In the genomic region with DNA sequence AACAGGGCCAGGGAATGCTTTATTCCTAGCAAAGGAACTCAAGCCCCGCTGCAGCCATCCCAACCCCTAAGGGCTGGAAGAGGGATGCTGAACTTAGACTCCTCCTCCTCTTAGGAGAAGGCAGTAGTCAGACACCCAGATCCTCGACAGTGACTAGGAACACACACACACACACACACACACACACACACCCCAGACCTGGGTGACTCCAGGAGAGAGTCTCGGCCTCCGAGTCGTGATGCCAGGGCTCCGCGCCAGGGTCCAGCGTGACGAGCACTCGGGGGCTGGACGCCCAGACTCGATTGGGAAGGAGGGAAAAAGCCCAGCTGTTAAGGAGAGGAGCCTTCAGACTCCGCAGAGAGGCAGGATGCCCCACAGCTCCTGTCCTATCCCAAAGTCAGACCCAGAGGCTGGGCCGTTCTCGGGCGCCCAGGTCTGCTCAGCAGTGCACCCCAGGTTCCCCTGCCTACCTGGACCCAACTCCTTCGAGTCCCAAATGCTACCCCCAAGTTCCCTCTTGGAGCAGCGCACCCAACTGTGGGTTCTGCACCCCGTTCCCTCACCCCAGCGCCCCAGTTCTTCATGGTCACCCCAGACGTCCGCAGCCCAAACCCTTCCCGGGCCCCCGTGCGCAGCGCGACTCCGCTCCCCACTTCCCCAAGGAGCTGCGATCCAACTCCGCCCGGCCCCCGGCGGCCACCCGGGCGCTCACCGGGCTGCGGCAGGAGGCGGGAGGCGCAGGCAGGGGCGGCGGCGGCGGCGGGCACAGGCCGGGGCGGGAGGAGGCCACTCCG, we compare ENCODE assay signal across 8 cellular contexts. TPM values are rescaled to one million over a fixed set of nuclear protein-coding genes. Genes with fewer than 3 reads are reported as not detected.
DNase-seq lines count a peak whose midpoint lies in the region; ATAC-seq lines count a peak whose summit lies in the region.

No MANE protein-coding gene starts in this region.

- H3K27ac ChIP-seq in rectal smooth muscle tissue (ENCODE audit: low read depth, low read length), result peak overlapping the region; percentile 79

- H3K27ac Mint-ChIP-seq in activated naive CD4-positive, alpha-beta T cell treated with anti-CD3 and anti-CD28 coated beads, Interleukin-2, amount 50 U/mL, for 72 hours, result peak overlapping the region; percentile 59 to 60

- intact Hi-C loops in left ventricle myocardium superior (cut with micrococcal nuclease), result loop anchor here (10.0 kb wide), 1 partner anchor 63 kb away; no protein-coding TSS in a partner anchor

- H3K4me1 ChIP-seq in rectal smooth muscle tissue (ENCODE audit: control insufficient read depth, insufficient read depth, low read length), result peaks cover 42% of the 10 kb centered on the region

- H3K27me3 ChIP-seq in rectal smooth muscle tissue (ENCODE audit: control insufficient read depth, insufficient read depth, low read length), result no peaks in the 10 kb centered on the region

- DNase-seq in DMS 273 (lab: John Stamatoyannopoulos, UW; ENCODE audit: unreplicated experiment) (peak; percentile 43), DMS 273 treated with DMSO at 0.1 percent for 48 hours (lab: John Stamatoyannopoulos, UW) (no peak), left ventricle myocardium superior (peak; percentile 84), RKO (ENCODE audit: low spot score) (no peak)
- DNase-seq in activated naive CD4-positive, alpha-beta T cell treated with anti-CD3 and anti-CD28 coated beads, Interleukin-2, amount 50 U/mL, for 72 hours (ENCODE audit: low spot score in 2 of 2), result no peak

- H3K4me3 ChIP-seq in rectal smooth muscle tissue (ENCODE audit: low read length), result peak overlapping the region; percentile 89

- H3K36me3 ChIP-seq in rectal smooth muscle tissue (ENCODE audit: control insufficient read depth, insufficient read depth, low read length), result no peaks in the 10 kb centered on the region

- peak; percentile 7 for ATAC-seq in HG03457 (IDR thresholded peaks at IDR 0.05; ENCODE audit: unreplicated experiment)
- no peak for ATAC-seq in activated naive CD4-positive, alpha-beta T cell treated with anti-CD3 and anti-CD28 coated beads, Interleukin-2, amount 50 U/mL, for 72 hours
- ATAC-seq in left ventricle myocardium superior, result peak; percentile 9
- ATAC-seq in HG02678 (IDR thresholded peaks at IDR 0.05; ENCODE audit: unreplicated experiment), result no peak

- H3K9ac ChIP-seq in rectal smooth muscle tissue (ENCODE audit: low read length), result peak overlapping the region; percentile 61

- peaks cover 0 to 8% of the 10 kb centered on the region in 2 donors for H3K36me3 Mint-ChIP-seq in activated naive CD4-positive, alpha-beta T cell treated with anti-CD3 and anti-CD28 coated beads, Interleukin-2, amount 50 U/mL, for 72 hours

- no peaks in the 10 kb centered on the region for H3K9me3 Mint-ChIP-seq in activated naive CD4-positive, alpha-beta T cell treated with anti-CD3 and anti-CD28 coated beads, Interleukin-2, amount 50 U/mL, for 72 hours

RNA-seq across cellular contexts. Expression of gene BMF, which starts 0.4 kb away (rescaled TPM):
- 10 to 100 TPM; 10.8 to 11.6 TPM for total RNA-seq in activated naive CD4-positive, alpha-beta T cell treated with anti-CD3 and anti-CD28 coated beads, Interleukin-2, amount 50 U/mL, for 72 hours
- total RNA-seq in left ventricle myocardium superior, result 3.2 TPM

RNA-seq across cellular contexts. Expression of gene BUB1B, which starts 52.6 kb away (rescaled TPM):
- total RNA-seq in activated naive CD4-positive, alpha-beta T cell treated with anti-CD3 and anti-CD28 coated beads, Interleukin-2, amount 50 U/mL, for 72 hours, result 100 to 1,000 TPM in 1 of 2 donors, 10 to 100 TPM in 1; 98.9 to 141 TPM
- 1.7 TPM for total RNA-seq in left ventricle myocardium superior

Comparison
In these comparisons a context has a peak if more than half of its experiments do, and no peak if none do; other contexts are left out.
1. DNase-seq: peak in DMS 273 (single experiment) and left ventricle myocardium superior (single experiment); none in DMS 273 treated with DMSO at 0.1 percent for 48 hours (single experiment), activated naive CD4-positive, alpha-beta T cell treated with anti-CD3 and anti-CD28 coated beads, Interleukin-2, amount 50 U/mL, for 72 hours (0 of 2) and RKO (single experiment).
2. ATAC-seq: peak in HG03457 (single experiment) and left ventricle myocardium superior (single experiment); none in activated naive CD4-positive, alpha-beta T cell treated with anti-CD3 and anti-CD28 coated beads, Interleukin-2, amount 50 U/mL, for 72 hours (0 of 2) and HG02678 (single experiment).
3. RNA of gene BUB1B, which starts 52.6 kb away (total RNA-seq): 98.9 to 141 TPM in activated naive CD4-positive, alpha-beta T cell treated with anti-CD3 and anti-CD28 coated beads, Interleukin-2, amount 50 U/mL, for 72 hours; 1.7 TPM in left ventricle myocardium superior (single experiment); every median in the first group is over 10 times any median in the second.